In the genomic region with DNA sequence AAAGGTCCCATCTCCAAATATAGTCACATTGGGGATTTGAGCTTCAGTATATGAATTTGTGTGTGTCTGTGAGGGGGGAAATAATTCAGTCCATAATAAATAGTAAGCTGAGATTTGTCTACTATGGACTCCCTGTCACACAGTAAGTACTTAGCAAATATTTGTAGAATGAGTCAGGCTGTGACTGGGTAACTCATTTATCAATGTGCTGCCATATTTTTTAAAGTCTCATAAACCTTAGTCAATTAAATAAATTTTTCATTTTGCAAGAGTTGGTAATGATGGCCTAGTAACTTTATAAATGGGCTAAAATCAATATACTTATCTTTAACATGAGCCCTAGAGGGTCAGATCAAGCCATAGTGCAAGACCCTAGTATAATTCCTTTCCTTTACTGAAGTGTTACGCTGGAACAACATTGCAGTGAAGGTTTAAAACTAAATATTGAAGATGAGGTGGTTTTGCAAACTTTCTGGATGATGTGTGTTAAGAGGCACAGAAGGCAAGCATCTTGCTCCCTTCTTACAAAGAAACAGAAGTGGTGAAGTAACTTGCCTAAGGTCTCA, we compare ENCODE assay signal across 11 cellular contexts.
DNase-seq lines count a peak whose midpoint lies in the region; ATAC-seq and TF ChIP-seq lines count a peak whose summit lies in the region.
"Had no signal": no experiment of that assay in that cellular context is flagged by ENCODE, and none has a peak within 500 bp of the region (broad histone marks: within the 10 kb centered on the region; RNA-seq: fewer than 3 reads in every experiment).

No MANE protein-coding gene starts in this region.

- H3K79me2 ChIP-seq in PC-3 (ENCODE audit: low read length), result no peaks in the 10 kb centered on the region

- H3K27me3 ChIP-seq in PC-3 (ENCODE audit: low read length), result no peaks in the 10 kb centered on the region
- H3K27me3 ChIP-seq: gastrocnemius medialis had no signal

- peaks cover 2% of the 10 kb centered on the region for H3K27me3 Mint-ChIP-seq in nephron progenitor cell (ENCODE audit: low read depth, poor library complexity)
- H3K27me3 Mint-ChIP-seq: stimulated activated naive CD8-positive, alpha-beta T cell treated with anti-CD3 and anti-CD28 coated beads, Interleukin-15, Interleukin-2, amounts not matched to agents 100 ng/mL and 50 ng/mL, for 24 hours had no signal

- peak overlapping the region; percentile 55 for H3K4me2 ChIP-seq in PC-3 (ENCODE audit: low read length)

- ATAC-seq in PC-3 (peak; percentile 91), HG03520 (IDR thresholded peaks at IDR 0.05; ENCODE audit: unreplicated experiment) (no peak)
- ATAC-seq: gastrocnemius medialis had no signal

- intact Hi-C loops in PC-3 (cut with micrococcal nuclease), result loop anchor here (2.0 kb wide), 1 partner anchor 36 kb away; no protein-coding TSS in a partner anchor

- no peaks in the 10 kb centered on the region for H3K9me2 ChIP-seq in PC-3 (replicated peaks; ENCODE audit: low read length)

- peaks cover 18% of the 10 kb centered on the region for H3K9me3 Mint-ChIP-seq in nephron progenitor cell

- H3K36me3 ChIP-seq in PC-3 (ENCODE audit: low read depth, low read length), result no peaks in the 10 kb centered on the region
- H3K36me3 ChIP-seq: gastrocnemius medialis had no signal

- no peaks in the 10 kb centered on the region for H4K20me1 ChIP-seq in PC-3 (ENCODE audit: low read length)

- H3K4me3 ChIP-seq in PC-3 (ENCODE audit: low read length) (peak overlapping the region; percentile 16; the same call in 1 of the 2 replicates), retinal pigment epithelial cell (ENCODE audit: low read length) (no peak overlapping the region)
- H3K4me3 ChIP-seq: gastrocnemius medialis had no signal

- H3F3A ChIP-seq in PC-3 (ENCODE audit: low read length, unreplicated experiment), result no peaks in the 10 kb centered on the region

- DNase-seq in GM04503 (ENCODE audit: low read depth) (peak; percentile 36), PC-3 (peak; percentile 89), fibroblast of gingiva (ENCODE audit: low read depth) (peak; percentile 9), retinal pigment epithelial cell (ENCODE audit: low read depth) (peak; percentile 76), caudate nucleus (lab: John Stamatoyannopoulos, UW) (no peak), nephron progenitor cell (no peak)
- DNase-seq in stimulated activated CD8-positive, alpha-beta memory T cell treated with anti-CD3 and anti-CD28 coated beads, Interleukin-4, amount 100 ng/mL, for 48 hours, result no peak
- DNase-seq: activated gamma-delta T cell, gastrocnemius medialis had no signal

- BruUV-seq in PC-3 (replicated peaks; lab: Mats Ljungman, UMichigan), result no TSS peak

- CTCF ChIA-PET in PC-3 (lab: Charles Lee), result no interaction called here

- H3K4me1 ChIP-seq in PC-3 (ENCODE audit: insufficient read depth, low read length), result peaks cover 38% of the 10 kb centered on the region
- H3K4me1 ChIP-seq: gastrocnemius medialis had no signal

- peak overlapping the region; percentile 94 for H3K27ac ChIP-seq in PC-3 (ENCODE audit: low read length)
- H3K27ac ChIP-seq in caudate nucleus (ENCODE audit: low read depth, low read length), result no peak overlapping the region
- H3K27ac ChIP-seq: gastrocnemius medialis had no signal

- peak overlapping the region; percentile 69 for H3K9ac ChIP-seq in PC-3 (ENCODE audit: low read length)

- TF ChIP-seq CTCF in PC-3 (conservative IDR thresholded peaks at IDR 0.05; ENCODE audit: low read depth, low read length) (no peak), retinal pigment epithelial cell (conservative IDR thresholded peaks at IDR 0.05; ENCODE audit: low read depth, low read length) (no peak), nephron progenitor cell (IDR thresholded peaks at IDR 0.05) (no peak)

- H2AFZ ChIP-seq in PC-3 (ENCODE audit: low read length), result peak overlapping the region; percentile 17; the same call in 1 of the 2 replicates

- H3K36me3 Mint-ChIP-seq in nephron progenitor cell (ENCODE audit: low read depth), result peaks cover 16% of the 10 kb centered on the region

- H3K4me3 Mint-ChIP-seq in nephron progenitor cell, result no peak overlapping the region
- H3K4me3 Mint-ChIP-seq: stimulated activated naive CD8-positive, alpha-beta T cell treated with anti-CD3 and anti-CD28 coated beads, Interleukin-15, Interleukin-2, amounts not matched to agents 100 ng/mL and 50 ng/mL, for 24 hours had no signal

- H3K4me1 Mint-ChIP-seq in nephron progenitor cell, result peaks cover 8% of the 10 kb centered on the region

- POLR2A ChIA-PET in PC-3 (lab: Charles Lee; ENCODE audit: unreplicated experiment), result interaction anchor here (0.6 kb wide), 1 partner anchor 695 kb away, joined by 6 read pairs; no protein-coding TSS in a partner anchor

- no peaks in the 10 kb centered on the region for H3K9me3 ChIP-seq in PC-3 (ENCODE audit: low read length)
- H3K9me3 ChIP-seq: gastrocnemius medialis had no signal

- H3K27ac Mint-ChIP-seq in nephron progenitor cell, result no peak overlapping the region
- H3K27ac Mint-ChIP-seq: stimulated activated naive CD8-positive, alpha-beta T cell treated with anti-CD3 and anti-CD28 coated beads, Interleukin-15, Interleukin-2, amounts not matched to agents 100 ng/mL and 50 ng/mL, for 24 hours had no signal

Comparison
In these comparisons a context has a peak if more than half of its experiments do, and no peak if none do; other contexts are left out.
1. DNase-seq: peak in GM04503 (single experiment), PC-3 (single experiment), fibroblast of gingiva (single experiment) and retinal pigment epithelial cell (single experiment); none in caudate nucleus (0 of 61), nephron progenitor cell (single experiment) and stimulated activated CD8-positive, alpha-beta memory T cell treated with anti-CD3 and anti-CD28 coated beads, Interleukin-4, amount 100 ng/mL, for 48 hours (single experiment).